In the genomic region with DNA sequence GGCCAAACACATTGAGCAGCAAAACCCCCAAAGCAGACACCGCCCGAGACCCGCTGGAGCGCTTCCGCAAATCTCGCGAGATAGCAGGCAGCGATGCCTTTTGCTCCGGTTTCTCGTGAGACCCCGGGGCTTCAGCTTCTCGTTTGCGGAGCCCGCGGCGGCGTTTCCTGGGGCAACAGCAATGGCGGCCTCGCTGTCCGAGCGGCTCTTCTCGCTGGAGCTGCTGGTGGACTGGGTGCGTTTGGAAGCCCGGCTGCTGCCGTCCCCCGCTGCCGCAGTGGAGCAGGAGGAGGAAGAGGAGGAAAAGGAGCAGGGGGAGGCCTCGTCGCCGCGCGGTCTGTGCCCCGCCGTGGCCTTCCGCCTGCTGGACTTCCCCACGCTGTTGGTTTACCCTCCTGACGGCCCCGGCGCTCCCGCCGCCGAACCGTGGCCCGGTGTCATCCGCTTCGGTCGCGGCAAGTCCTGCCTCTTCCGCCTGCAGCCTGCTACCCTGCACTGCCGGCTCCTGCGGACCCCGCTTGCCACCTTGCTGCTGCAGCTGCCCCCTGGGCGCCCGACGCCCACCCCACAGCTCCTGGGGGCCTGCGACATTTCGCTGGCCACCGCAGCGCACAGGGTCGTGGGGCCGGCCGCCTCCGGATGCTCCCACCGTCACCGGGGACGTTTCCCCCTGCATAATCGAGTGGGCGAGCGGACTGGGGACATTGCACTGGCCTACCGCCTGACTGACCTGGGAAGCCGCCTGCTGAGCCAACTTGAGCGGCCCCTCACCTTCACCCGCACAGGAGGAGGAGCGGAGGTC, we compare ENCODE assay signal across 8 cellular contexts. TPM values are rescaled to one million over a fixed set of nuclear protein-coding genes. Genes with fewer than 3 reads are reported as not detected.
DNase-seq lines count a peak whose midpoint lies in the region; ATAC-seq and TF ChIP-seq lines count a peak whose summit lies in the region.

A gene with protein sequence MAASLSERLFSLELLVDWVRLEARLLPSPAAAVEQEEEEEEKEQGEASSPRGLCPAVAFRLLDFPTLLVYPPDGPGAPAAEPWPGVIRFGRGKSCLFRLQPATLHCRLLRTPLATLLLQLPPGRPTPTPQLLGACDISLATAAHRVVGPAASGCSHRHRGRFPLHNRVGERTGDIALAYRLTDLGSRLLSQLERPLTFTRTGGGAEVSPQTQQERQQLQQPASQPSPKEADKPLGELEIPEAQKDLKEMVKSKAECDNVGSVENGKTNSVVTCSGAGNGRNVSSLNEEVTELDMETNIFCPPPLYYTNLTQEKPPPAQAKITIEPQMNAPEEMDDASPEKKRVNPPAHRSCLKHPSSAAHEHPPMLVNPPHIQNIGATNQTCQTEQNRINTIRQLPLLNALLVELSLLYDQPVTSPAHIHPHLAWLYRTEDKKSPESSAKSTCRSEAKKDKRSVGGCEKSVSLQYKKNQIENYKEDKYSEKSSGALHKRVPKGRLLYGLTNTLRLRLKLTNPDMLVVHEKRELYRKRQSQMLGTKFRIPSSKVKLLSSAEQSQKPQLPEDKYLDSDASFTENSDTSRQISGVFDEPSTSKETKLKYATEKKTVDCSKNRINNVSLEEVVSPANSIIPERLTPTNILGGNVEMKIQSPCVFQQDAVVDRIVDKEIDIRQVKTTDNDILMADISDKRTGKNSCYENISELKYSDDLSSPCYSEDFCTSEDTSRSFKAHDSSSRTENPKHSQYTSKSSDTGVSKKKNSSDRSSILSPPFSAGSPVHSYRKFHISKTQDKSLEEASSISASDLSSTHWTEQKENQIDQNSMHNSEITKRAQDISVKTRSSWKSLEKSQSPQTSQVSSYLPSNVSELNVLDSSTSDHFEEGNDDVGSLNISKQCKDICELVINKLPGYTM (plus strand): TSS at position 148 of the 802 bp plus-strand sequence. CDS start 34 bp downstream, at position 182.

- peak within 1 kb of the TSS; percentile 83 for H3K27ac Mint-ChIP-seq in activated CD8-positive, alpha-beta T cell treated with anti-CD3 and anti-CD28 coated beads, Interleukin-2, amount 10 ng/mL, durations not matched to agents 7 days and 5 days

- no peaks in the 10 kb centered on the region for H3K27me3 ChIP-seq in lung (ENCODE audit: control insufficient read depth, insufficient read depth)

- peak within 1 kb of the TSS; percentile 79 for H3K4me3 ChIP-seq in lung

- POLR2A ChIA-PET in activated CD8-positive, alpha-beta T cell treated with anti-CD3 and anti-CD28 coated beads, Interleukin-2, amount 10 ng/mL, durations not matched to agents 7 days and 5 days (lab: Charles Lee), result interaction anchor here (0.6 to 1.0 kb wide), 2 partner anchors 9 to 68 kb away, joined by 3 read pairs; no protein-coding TSS in a partner anchor

- no peaks in the 10 kb centered on the region for H3K9me3 ChIP-seq in lung (ENCODE audit: control insufficient read depth in 2 of 2, insufficient read depth in 1 of 2, low read length in 1 of 2)

- peaks cover 29% of the 10 kb centered on the region for H3K36me3 Mint-ChIP-seq in activated CD8-positive, alpha-beta T cell treated with anti-CD3 and anti-CD28 coated beads, Interleukin-2, amount 10 ng/mL, durations not matched to agents 7 days and 5 days (ENCODE audit: low read depth)

- DNase-seq in GM13977 (ENCODE audit: low spot score), result peak; percentile 81
- peak; percentile 76 for DNase-seq in NCI-H345 treated with DMSO at 0.1 percent for 48 hours (lab: John Stamatoyannopoulos, UW; ENCODE audit: unreplicated experiment)
- peak; percentile 88 for DNase-seq in activated CD8-positive, alpha-beta T cell treated with anti-CD3 and anti-CD28 coated beads, Interleukin-2, amount 10 ng/mL, durations not matched to agents 7 days and 5 days
- peak; percentile 86 for DNase-seq in ecto neural progenitor cell (ENCODE audit: low spot score)
- peak; percentile 76 for DNase-seq in lung (ENCODE audit: low spot score)
- DNase-seq in stimulated activated CD4-positive, alpha-beta T cell treated with anti-CD3 and anti-CD28 coated beads, Interleukin-4, amount 100 ng/mL, for 48 hours (ENCODE audit: low read depth in 2 of 2), result peak; percentile 63 to 64
- no peak for DNase-seq in HT-29 (ENCODE audit: low spot score)

- no peaks in the 10 kb centered on the region for H3K36me3 ChIP-seq in lung (ENCODE audit: control insufficient read depth in 2 of 2, insufficient read depth in 2 of 2, low read length in 2 of 2)

- peak within 1 kb of the TSS; percentile 84 for H3K4me3 Mint-ChIP-seq in activated CD8-positive, alpha-beta T cell treated with anti-CD3 and anti-CD28 coated beads, Interleukin-2, amount 10 ng/mL, durations not matched to agents 7 days and 5 days

- 6 to 9% methylated on average over 55 to 74 of the region's 74 CpGs for WGBS in lung, 2 donors

- no peak for TF ChIP-seq CTCF in GM13977 (IDR thresholded peaks at IDR 0.05; ENCODE audit: extremely low read depth, insufficient read depth, missing control alignments)
- no peak for TF ChIP-seq CTCF in lung (IDR thresholded peaks at IDR 0.05; ENCODE audit: control extremely low read depth, extremely low read depth)

- ATAC-seq in HG02885 (IDR thresholded peaks at IDR 0.05; ENCODE audit: poor library complexity, unreplicated experiment) (peak; percentile 82), lung (ENCODE audit: insufficient read depth, low FRiP score) (peak; percentile 73)
- peak; percentile 93 for ATAC-seq in activated CD8-positive, alpha-beta T cell treated with anti-CD3 and anti-CD28 coated beads, Interleukin-2, amount 10 ng/mL, durations not matched to agents 7 days and 5 days

- CTCF ChIA-PET in activated CD8-positive, alpha-beta T cell treated with anti-CD3 and anti-CD28 coated beads, Interleukin-2, amount 10 ng/mL, durations not matched to agents 7 days and 5 days (lab: Charles Lee), result interaction anchor here (1.4 kb wide), 1 partner anchor 148 kb away, joined by 4 read pairs; no protein-coding TSS in a partner anchor

- peaks cover 3 to 19% of the 10 kb centered on the region in 2 donors for H3K4me1 ChIP-seq in lung (ENCODE audit: control insufficient read depth in 2 of 2, insufficient read depth in 2 of 2, low read length in 2 of 2)

- H3K9me3 Mint-ChIP-seq in activated CD8-positive, alpha-beta T cell treated with anti-CD3 and anti-CD28 coated beads, Interleukin-2, amount 10 ng/mL, durations not matched to agents 7 days and 5 days (ENCODE audit: insufficient read depth), result peaks cover 13% of the 10 kb centered on the region

- peak within 1 kb of the TSS; percentile 91 to 92 for H3K27ac ChIP-seq in lung (ENCODE audit: low read depth in 1 of 2, low read length in 1 of 2)

- H3K4me1 Mint-ChIP-seq in activated CD8-positive, alpha-beta T cell treated with anti-CD3 and anti-CD28 coated beads, Interleukin-2, amount 10 ng/mL, durations not matched to agents 7 days and 5 days (ENCODE audit: low read depth), result peaks cover 24% of the 10 kb centered on the region

- H3K27me3 Mint-ChIP-seq in activated CD8-positive, alpha-beta T cell treated with anti-CD3 and anti-CD28 coated beads, Interleukin-2, amount 10 ng/mL, durations not matched to agents 7 days and 5 days (ENCODE audit: low read depth), result peaks cover 16% of the 10 kb centered on the region

- in situ Hi-C loops in GM13977 (cut with MboI; ENCODE audit: low pct_unique_long_range_greater_than_20kb, low sequenced_read_pairs, unreplicated experiment), result no loop called here

RNA-seq across cellular contexts. Expression of the gene that starts here (rescaled TPM):
- 1 to 10 TPM; 3.1 TPM for total RNA-seq in activated CD8-positive, alpha-beta T cell treated with anti-CD3 and anti-CD28 coated beads, Interleukin-2, amount 10 ng/mL, durations not matched to agents 7 days and 5 days
- 1 to 10 TPM; 2.7 to 3.0 TPM for total RNA-seq in lung
- 1 to 10 TPM in 1 of 2 donors, under 1 TPM in 1; 0.57 to 1.6 TPM for polyA plus RNA-seq in lung
- total RNA-seq in HT-29 (2014; rRNA removed; shearing (Covaris generic)), result not detected in 2 replicates
